Comparison of ENCODE assay signal across 16 cellular contexts in genomic region chr5:55546991-55547390, GRCh38. TPM values are rescaled to one million over a fixed set of nuclear protein-coding genes. Genes with fewer than 3 reads are reported as not detected.
DNase-seq lines count a peak whose midpoint lies in the region; ATAC-seq, FAIRE-seq and TF ChIP-seq lines count a peak whose summit lies in the region.
"Had no signal": no experiment of that assay in that cellular context is flagged by ENCODE, and none has a peak within 500 bp of the region (broad histone marks: within the 10 kb centered on the region; RNA-seq: fewer than 3 reads in every experiment).

No MANE protein-coding gene starts in this region.

- peak; percentile 10 to 46 (median 29) for TF ChIP-seq CTCF in body of pancreas (IDR thresholded peaks at IDR 0.05)

- intact Hi-C loops in body of pancreas (cut with DNase I) (no loop called here), cardiac septum (cut with DNase I) (no loop called here)

- H3K4me1 ChIP-seq in body of pancreas: peaks cover 5% of the 10 kb centered on the region
- H3K4me1 ChIP-seq: esophagus muscularis mucosa had no signal

- peak; percentile 76 for ATAC-seq in body of pancreas

- H3K4me3 ChIP-seq in body of pancreas: no peak overlapping the region
- H3K4me3 ChIP-seq: esophagus muscularis mucosa, thoracic aorta had no signal

- H3K36me3 ChIP-seq in body of pancreas (replicated peaks in 1 of 2; ENCODE audit: insufficient read depth in 1 of 2, low read depth in 2 of 2): no peaks in the 10 kb centered on the region
- H3K36me3 ChIP-seq: esophagus muscularis mucosa, thoracic aorta had no signal

- DNase-seq in NCI-H510A treated with DMSO at 0.1 percent for 48 hours (lab: John Stamatoyannopoulos, UW) (peak; percentile 15), NCI-H510A (lab: John Stamatoyannopoulos, UW) (no peak), NCI-H146 treated with DMSO at 0.1 percent for 48 hours (lab: John Stamatoyannopoulos, UW; ENCODE audit: unreplicated experiment) (peak; percentile 40), body of pancreas (peak; percentile 29 to 51 (median 46)), urothelium cell line (ENCODE audit: low spot score) (no peak), NCI-H2196 (lab: John Stamatoyannopoulos, UW; ENCODE audit: unreplicated experiment) (no peak), DMS 273 treated with DMSO at 0.1 percent for 48 hours (lab: John Stamatoyannopoulos, UW) (no peak), cardiac septum (ENCODE audit: low spot score) (no peak)
- DNase-seq: activated naive CD4-positive, alpha-beta T cell treated with anti-CD3 and anti-CD28 coated beads for 36 hours; dermis blood vessel endothelial cell; HFFc6; islet precursor cell; NCI-H1417 treated with DMSO at 0.1 percent for 48 hours; NCI-H524 treated with DMSO at 0.1 percent for 48 hours had no signal

- H3K9me3 ChIP-seq in body of pancreas: no peaks in the 10 kb centered on the region
- H3K9me3 ChIP-seq: esophagus muscularis mucosa, thoracic aorta had no signal

- 17% methylated on average over 2 of the region's 2 CpGs for WGBS in body of pancreas, 2 donors

- no peak for TF ChIP-seq POLR2A in body of pancreas (IDR thresholded peaks at IDR 0.05)

- no peaks in the 10 kb centered on the region for H3K27me3 ChIP-seq in body of pancreas
- H3K27me3 ChIP-seq: esophagus muscularis mucosa had no signal

- peak; percentile 13 for FAIRE-seq in urothelium cell line (lab: Jason Lieb, UNC)

- H3K27ac ChIP-seq in body of pancreas: no peak overlapping the region
- H3K27ac ChIP-seq: esophagus muscularis mucosa, thoracic aorta had no signal

RNA-seq across cellular contexts. Expression of gene PLPP1, which starts 12.2 kb away (rescaled TPM):
- total RNA-seq in body of pancreas (100 to 1,000 TPM in 1 of 2 donors, 10 to 100 TPM in 1; 88.2 to 227 TPM), cardiac septum (102 TPM)

Comparison
In these comparisons a context has a peak if more than half of its experiments do, and no peak if none do; other contexts are left out.
1. DNase-seq: peak in NCI-H510A treated with DMSO at 0.1 percent for 48 hours (single experiment), NCI-H146 treated with DMSO at 0.1 percent for 48 hours (single experiment) and body of pancreas (4 of 4); none in NCI-H510A (single experiment), urothelium cell line (single experiment), NCI-H2196 (single experiment), DMS 273 treated with DMSO at 0.1 percent for 48 hours (single experiment) and cardiac septum (single experiment).